25 cellular contexts compared by ENCODE assay signal in genomic region chr5:31763399-31763798, GRCh38.
"Had no signal": no experiment of that assay in that cellular context is flagged by ENCODE, and none has a peak within 500 bp of the region (broad histone marks: within the 10 kb centered on the region; RNA-seq: fewer than 3 reads in every experiment).

No MANE protein-coding gene starts in this region.

- H3K4me1 Mint-ChIP-seq: stimulated activated effector memory CD8-positive, alpha-beta T cell treated with anti-CD3 and anti-CD28 coated beads, Interleukin-12 subunit alpha, Interleukin-12 subunit beta, amount 100 ng/mL, for 72 hours had no signal

- DNase-seq: head of caudate nucleus; hypothalamus; immature natural killer cell; kidney; left colon; left lung; lower lobe of right lung; mammary epithelial cell; mesenchymal stem cell; naive thymus-derived CD8-positive, alpha-beta T cell; ovary; retina; right cardiac atrium; stimulated activated CD4-positive, alpha-beta T cell treated with anti-CD3 and anti-CD28 coated beads, Interleukin-2, amount 100 ng/mL, for 24 hours; stimulated activated CD4-positive, alpha-beta T cell treated with anti-CD3 and anti-CD28 coated beads, Interleukin-4, amount 100 ng/mL, for 1 hour; stimulated activated naive CD4-positive, alpha-beta T cell; tibial artery; trophoblast cell; upper lobe of right lung had no signal

- H3K27ac Mint-ChIP-seq: naive thymus-derived CD8-positive, alpha-beta T cell; stimulated activated effector memory CD8-positive, alpha-beta T cell treated with anti-CD3 and anti-CD28 coated beads, Interleukin-12 subunit alpha, Interleukin-12 subunit beta, amount 100 ng/mL, for 72 hours; stimulated activated naive CD8-positive, alpha-beta T cell treated with anti-CD3 and anti-CD28 coated beads, Interleukin-15, Interleukin-2, amounts not matched to agents 100 ng/mL and 50 ng/mL, for 24 hours had no signal

- H3K4me3 Mint-ChIP-seq: naive thymus-derived CD8-positive, alpha-beta T cell; stimulated activated effector memory CD8-positive, alpha-beta T cell treated with anti-CD3 and anti-CD28 coated beads, Interleukin-12 subunit alpha, Interleukin-12 subunit beta, amount 100 ng/mL, for 72 hours; stimulated activated naive CD8-positive, alpha-beta T cell treated with anti-CD3 and anti-CD28 coated beads, Interleukin-15, Interleukin-2, amounts not matched to agents 100 ng/mL and 50 ng/mL, for 24 hours had no signal

- ATAC-seq: left colon; left lung; lower lobe of right lung; naive thymus-derived CD8-positive, alpha-beta T cell; right cardiac atrium; stimulated activated effector memory CD8-positive, alpha-beta T cell treated with anti-CD3 and anti-CD28 coated beads, Interleukin-12 subunit alpha, Interleukin-12 subunit beta, amount 100 ng/mL, for 72 hours; upper lobe of right lung had no signal

- H3K36me3 Mint-ChIP-seq: naive thymus-derived CD8-positive, alpha-beta T cell; stimulated activated effector memory CD8-positive, alpha-beta T cell treated with anti-CD3 and anti-CD28 coated beads, Interleukin-12 subunit alpha, Interleukin-12 subunit beta, amount 100 ng/mL, for 72 hours had no signal

- H3K4me3 ChIP-seq: left lung, lower lobe of right lung, ovary, prostate gland, smooth muscle cell, suprapubic skin, thoracic aorta, tibial artery, upper lobe of right lung had no signal
